ENCODE assay signal across 8 cellular contexts in genomic region chr10:91162050-91162494, GRCh38. TPM values are rescaled to one million over a fixed set of nuclear protein-coding genes. Genes with fewer than 3 reads are reported as not detected.
DNase-seq lines count a peak whose midpoint lies in the region; ATAC-seq and TF ChIP-seq lines count a peak whose summit lies in the region.

No MANE protein-coding gene starts in this region.

- H3K27me3 ChIP-seq in HUES6 (ENCODE audit: control insufficient read depth, insufficient read depth, low read length) (peaks cover 93% of the 10 kb centered on the region), hepatocyte (peaks cover 34% of the 10 kb centered on the region)

- H3K4me2 ChIP-seq in hepatocyte = peak overlapping the region; percentile 98

- H3K79me2 ChIP-seq in hepatocyte = peaks cover 14% of the 10 kb centered on the region

- peaks cover 30 to 42% (median 37%) of the 10 kb centered on the region in 3 donors for H3K27me3 Mint-ChIP-seq in CD14-positive monocyte (ENCODE audit: low read depth in 3 of 3)
- H3K27me3 Mint-ChIP-seq in activated naive CD4-positive, alpha-beta T cell treated with anti-CD3 and anti-CD28 coated beads, Interleukin-2, amount 50 U/mL, for 24 hours = no peaks in the 10 kb centered on the region

- H3K9me3 ChIP-seq in HUES6 (ENCODE audit: control insufficient read depth, insufficient read depth, low read depth, low read length) = no peaks in the 10 kb centered on the region
- no peaks in the 10 kb centered on the region for H3K9me3 ChIP-seq in hepatocyte (ENCODE audit: low read depth)

- TF ChIP-seq CTCF in CD14-positive monocyte (IDR thresholded peaks at IDR 0.05) = no peak
- TF ChIP-seq CTCF in hepatocyte (IDR thresholded peaks at IDR 0.05; ENCODE audit: poor library complexity) = no peak

- no peaks in the 10 kb centered on the region for H3K4me1 ChIP-seq in HUES6 (ENCODE audit: control insufficient read depth, insufficient read depth, low read length)
- peaks cover 6% of the 10 kb centered on the region for H3K4me1 ChIP-seq in hepatocyte (ENCODE audit: insufficient read depth)

- peaks cover 0 to 7% (median 4%) of the 10 kb centered on the region in 7 donors for H3K9me3 Mint-ChIP-seq in CD14-positive monocyte
- H3K9me3 Mint-ChIP-seq in activated naive CD4-positive, alpha-beta T cell treated with anti-CD3 and anti-CD28 coated beads, Interleukin-2, amount 50 U/mL, for 24 hours = no peaks in the 10 kb centered on the region

- H3K9me2 ChIP-seq in hepatocyte (replicated peaks; ENCODE audit: insufficient read depth) = no peaks in the 10 kb centered on the region

- whole genome bisulfite sequencing in hepatocyte (ENCODE audit: low lambda C conversion rate, missing lambda C conversion rate) = 14% methylated on average over 6 of the region's 13 CpGs

- H3K27ac Mint-ChIP-seq in CD14-positive monocyte = peak overlapping the region in 3 of 7 donors; percentile 57 to 82 (median 63)
- peak overlapping the region; percentile 76 for H3K27ac Mint-ChIP-seq in activated naive CD4-positive, alpha-beta T cell treated with anti-CD3 and anti-CD28 coated beads, Interleukin-2, amount 50 U/mL, for 24 hours

- H4K20me1 ChIP-seq in hepatocyte (ENCODE audit: insufficient read depth, poor library complexity, severe bottlenecking) = peaks cover 2% of the 10 kb centered on the region

- peak overlapping the region; percentile 79 to 82 for H3K4me3 Mint-ChIP-seq in CD14-positive monocyte
- H3K4me3 Mint-ChIP-seq in activated naive CD4-positive, alpha-beta T cell treated with anti-CD3 and anti-CD28 coated beads, Interleukin-2, amount 50 U/mL, for 24 hours = peak overlapping the region; percentile 86

- ATAC-seq in GM19467 (IDR thresholded peaks at IDR 0.05; ENCODE audit: unreplicated experiment) = no peak

- H3K27ac ChIP-seq in HUES6 (ENCODE audit: low read depth, low read length) (no peak overlapping the region), hepatocyte (peak overlapping the region; percentile 91), skin epidermis (peak overlapping the region in 20 of 21 experiments; percentile 45 to 98 (median 82))

- peak overlapping the region; percentile 31 for H3K9ac ChIP-seq in HUES6 (ENCODE audit: low read length)

- H3K36me3 ChIP-seq in HUES6 (ENCODE audit: control insufficient read depth, insufficient read depth, low read length) = no peaks in the 10 kb centered on the region
- H3K36me3 ChIP-seq in hepatocyte (replicated peaks; ENCODE audit: insufficient read depth, low read depth) = no peaks in the 10 kb centered on the region

- intact Hi-C loops in CD14-positive monocyte (cut with micrococcal nuclease) = loop anchor here (2.0 to 5.0 kb wide), 2 partner anchors 35 to 59 kb away; partner anchors contain the start of gene PCGF5 (in 1 of the 2)

- DNase-seq in CD14-positive monocyte (ENCODE audit: low spot score) (peak; percentile 61), hepatocyte (ENCODE audit: low spot score) (peak; percentile 35), NCI-H2029 (lab: John Stamatoyannopoulos, UW) (no peak), COLO829 (ENCODE audit: low spot score) (no peak)

- peaks cover 18% of the 10 kb centered on the region for H3K4me1 Mint-ChIP-seq in CD14-positive monocyte
- peaks cover 43% of the 10 kb centered on the region for H3K4me1 Mint-ChIP-seq in activated naive CD4-positive, alpha-beta T cell treated with anti-CD3 and anti-CD28 coated beads, Interleukin-2, amount 50 U/mL, for 24 hours

- H3K4me3 ChIP-seq in HUES6 (ENCODE audit: low read depth, low read length) (peak overlapping the region; percentile 60), hepatocyte (peak overlapping the region; percentile 76), skin epidermis (peak overlapping the region; percentile 52 to 97 (median 86))

- H2AFZ ChIP-seq in hepatocyte = peak overlapping the region; percentile 92

- H3K36me3 Mint-ChIP-seq in CD14-positive monocyte = peaks cover 8 to 9% of the 10 kb centered on the region in 2 donors
- H3K36me3 Mint-ChIP-seq in activated naive CD4-positive, alpha-beta T cell treated with anti-CD3 and anti-CD28 coated beads, Interleukin-2, amount 50 U/mL, for 24 hours = no peaks in the 10 kb centered on the region

RNA-seq across cellular contexts. Expression of gene PCGF5, which starts 58.4 kb away (rescaled TPM):
- polyA plus RNA-seq in CD14-positive monocyte (10 to 100 TPM; 58.7 to 80.3 TPM), hepatocyte (30.0 and 32.1 TPM in 2 replicates)
- 31.7 and 38.7 TPM in 2 replicates for total RNA-seq in hepatocyte

Comparison
In these comparisons a context has a peak if more than half of its experiments do, and no peak if none do; other contexts are left out.
1. DNase-seq: peak in CD14-positive monocyte (single experiment) and hepatocyte (single experiment); none in NCI-H2029 (single experiment) and COLO829 (single experiment).
2. Peak in every context shown above with its lines, with median percentiles within 50 percentile points of each other: H3K4me3 ChIP-seq.